Comparison of ENCODE assay signal across 15 cellular contexts in the genomic region with DNA sequence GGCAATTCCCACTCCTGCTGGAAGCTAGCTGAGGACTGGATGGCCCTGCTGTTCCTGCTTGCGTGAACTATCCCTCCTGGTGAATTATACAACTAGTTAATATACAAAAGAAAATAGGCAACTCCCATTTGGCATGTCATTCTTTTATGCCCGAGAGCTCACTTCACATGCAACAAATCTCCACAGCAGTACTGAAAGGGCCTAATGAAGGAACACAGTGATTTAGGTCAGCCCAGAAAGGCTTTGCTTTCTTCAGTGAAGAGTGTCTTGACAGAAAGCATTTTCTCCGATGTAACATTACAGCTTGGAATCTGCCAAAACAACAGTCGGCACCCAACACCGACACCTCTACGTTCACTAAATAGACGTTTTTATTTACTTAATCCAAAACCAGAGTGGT.
"Had no signal": no experiment of that assay in that cellular context is flagged by ENCODE, and none has a peak within 500 bp of the region (broad histone marks: within the 10 kb centered on the region; RNA-seq: fewer than 3 reads in every experiment).

No MANE protein-coding gene starts in this region.

- H3K9me3 Mint-ChIP-seq: activated T-helper 2 cell treated with anti-CD3 and anti-CD28 coated beads, Interferon-gamma antibody, Interleukin-2, Interleukin-4, amounts not matched to agents 10 μg/mL and 5 μg/mL and 100 μg/mL, durations not matched to agents 14 hours and 24 hours and 36 hours; mesothelial cell of epicardium had no signal

- H3K4me1 Mint-ChIP-seq: activated CD4-positive, alpha-beta T cell treated with anti-CD3 and anti-CD28 coated beads, Interleukin-2, amount 10 ng/mL, durations not matched to agents 7 days and 5 days; activated naive CD4-positive, alpha-beta T cell treated with anti-CD3 and anti-CD28 coated beads, Interleukin-2, amount 10 ng/mL, durations not matched to agents 7 days and 5 days; mesothelial cell of epicardium had no signal

- DNase-seq: activated CD4-positive, alpha-beta T cell treated with anti-CD3 and anti-CD28 coated beads, Interleukin-2, amount 10 ng/mL, durations not matched to agents 7 days and 5 days; activated naive CD4-positive, alpha-beta T cell treated with anti-CD3 and anti-CD28 coated beads, Interleukin-2, amount 10 ng/mL, durations not matched to agents 7 days and 5 days; activated T-cell treated with anti-CD3 and anti-CD28 coated beads for 4 hours; colonic mucosa; lower lobe of right lung; posterior cingulate gyrus; testis; upper lobe of left lung had no signal

- H3K27me3 ChIP-seq: ascending aorta, colonic mucosa, testis, upper lobe of left lung had no signal

- H3K36me3 Mint-ChIP-seq: activated naive CD4-positive, alpha-beta T cell treated with anti-CD3 and anti-CD28 coated beads, Interleukin-2, amount 10 ng/mL, durations not matched to agents 7 days and 5 days; mesothelial cell of epicardium had no signal

- H3K4me3 Mint-ChIP-seq: activated CD4-positive, alpha-beta T cell treated with anti-CD3 and anti-CD28 coated beads, Interleukin-2, amount 10 ng/mL, durations not matched to agents 7 days and 5 days; activated naive CD4-positive, alpha-beta T cell treated with anti-CD3 and anti-CD28 coated beads, Interleukin-2, amount 10 ng/mL, durations not matched to agents 7 days and 5 days; mesothelial cell of epicardium; stimulated activated naive CD8-positive, alpha-beta T cell treated with anti-CD3 and anti-CD28 coated beads, Interleukin-15, Interleukin-2, amounts not matched to agents 100 ng/mL and 50 ng/mL, for 24 hours had no signal

- H3K27ac Mint-ChIP-seq: activated CD4-positive, alpha-beta T cell treated with anti-CD3 and anti-CD28 coated beads, Interleukin-2, amount 10 ng/mL, durations not matched to agents 7 days and 5 days; activated naive CD4-positive, alpha-beta T cell treated with anti-CD3 and anti-CD28 coated beads, Interleukin-2, amount 10 ng/mL, durations not matched to agents 7 days and 5 days; activated T-helper 2 cell treated with anti-CD3 and anti-CD28 coated beads, Interferon-gamma antibody, Interleukin-2, Interleukin-4, amounts not matched to agents 10 μg/mL and 5 μg/mL and 100 μg/mL, durations not matched to agents 14 hours and 24 hours and 36 hours; mesothelial cell of epicardium; stimulated activated naive CD8-positive, alpha-beta T cell treated with anti-CD3 and anti-CD28 coated beads, Interleukin-15, Interleukin-2, amounts not matched to agents 100 ng/mL and 50 ng/mL, for 24 hours had no signal

- H3K27ac ChIP-seq: ascending aorta, colonic mucosa, lower lobe of right lung, SK-N-MC, testis, upper lobe of left lung had no signal

- ATAC-seq: esophagus mucosa, lower lobe of right lung, sciatic nerve had no signal

- H3K27me3 Mint-ChIP-seq: activated CD4-positive, alpha-beta T cell treated with anti-CD3 and anti-CD28 coated beads, Interleukin-2, amount 10 ng/mL, durations not matched to agents 7 days and 5 days; activated naive CD4-positive, alpha-beta T cell treated with anti-CD3 and anti-CD28 coated beads, Interleukin-2, amount 10 ng/mL, durations not matched to agents 7 days and 5 days; stimulated activated naive CD8-positive, alpha-beta T cell treated with anti-CD3 and anti-CD28 coated beads, Interleukin-15, Interleukin-2, amounts not matched to agents 100 ng/mL and 50 ng/mL, for 24 hours had no signal
